In the genomic region with DNA sequence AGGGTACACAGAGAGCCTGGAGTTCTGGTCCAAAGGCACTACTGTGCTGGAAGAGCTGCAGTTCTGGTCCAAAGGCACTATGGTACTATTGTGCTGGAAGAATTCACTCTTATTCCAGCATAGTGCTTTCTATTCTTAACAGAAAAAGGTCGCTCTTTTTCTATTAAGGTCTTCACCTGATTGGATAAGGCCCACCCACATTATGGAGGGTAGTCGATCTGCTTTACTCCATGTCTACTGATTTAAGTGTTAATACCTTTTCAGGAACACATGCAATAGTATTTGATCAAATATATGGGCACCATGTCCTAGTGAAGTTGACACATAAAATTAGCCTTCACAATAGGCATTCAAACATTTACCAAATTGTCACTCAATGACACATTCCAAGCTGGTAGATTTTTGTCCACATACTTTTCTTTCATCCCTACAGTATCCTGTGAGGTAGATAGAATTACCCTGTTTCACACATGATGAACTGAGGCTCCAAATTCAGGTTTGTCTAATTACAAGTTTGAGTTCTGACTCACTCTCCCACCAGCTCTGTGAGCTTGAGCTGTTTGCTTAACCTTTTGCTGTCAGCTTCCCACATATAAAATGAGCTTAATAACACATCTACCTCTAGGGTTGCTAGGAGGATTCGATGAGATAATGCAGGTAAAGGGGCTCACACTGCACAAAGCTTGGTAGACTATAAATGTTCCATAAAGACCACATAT, we compare ENCODE assay signal across 26 cellular contexts.
"Had no signal": no experiment of that assay in that cellular context is flagged by ENCODE, and none has a peak within 500 bp of the region (broad histone marks: within the 10 kb centered on the region; RNA-seq: fewer than 3 reads in every experiment).

No MANE protein-coding gene starts in this region.

- H3K27ac ChIP-seq: esophagus muscularis mucosa, gastroesophageal sphincter, heart left ventricle, neutrophil, parathyroid adenoma, right atrium auricular region, tibial artery had no signal

- FAIRE-seq: endothelial cell of umbilical vein, urothelium cell line had no signal

- H3K4me3 ChIP-seq: esophagus muscularis mucosa, gastroesophageal sphincter, heart left ventricle, lung, right atrium auricular region, tibial artery had no signal

- H2AFZ ChIP-seq: parathyroid adenoma had no signal

- H3K79me2 ChIP-seq: parathyroid adenoma had no signal

- H3K27me3 ChIP-seq: right atrium auricular region had no signal

- DNase-seq: activated CD4-positive, alpha-beta T cell treated with anti-CD3 and anti-CD28 coated beads, Interleukin-2, amount 10 ng/mL, durations not matched to agents 24 days and 14 days; activated CD8-positive, alpha-beta T cell treated with anti-CD3 and anti-CD28 coated beads for 36 hours; activated naive CD4-positive, alpha-beta T cell; activated naive CD8-positive, alpha-beta T cell treated with anti-CD3 and anti-CD28 coated beads for 36 hours; activated T-cell treated with anti-CD3 and anti-CD28 coated beads, Interleukin-2, amount 50 U/mL, for 1 hour; amniotic stem cell; dermis blood vessel endothelial cell; effector memory CD4-positive, alpha-beta T cell; heart left ventricle; left cardiac atrium; stimulated activated CD4-positive, alpha-beta T cell treated with anti-CD3 and anti-CD28 coated beads, Interleukin-12 subunit alpha, Interleukin-12 subunit beta, amount 100 ng/mL, for 4 hours; stimulated activated CD4-positive, alpha-beta T cell treated with anti-CD3 and anti-CD28 coated beads, Interleukin-1b, Interleukin-23, amount 100 ng/mL, for 48 hours; stimulated activated CD8-positive, alpha-beta memory T cell treated with anti-CD3 and anti-CD28 coated beads, Interleukin-4, amount 100 ng/mL, for 48 hours; stimulated activated naive CD8-positive, alpha-beta T cell treated with anti-CD3 and anti-CD28 coated beads, Interleukin-15, Interleukin-2, amounts not matched to agents 100 U/mL and 50 U/mL, for 24 hours; T1000; tibial artery had no signal

- H3K9ac ChIP-seq: parathyroid adenoma had no signal

- H3K4me1 ChIP-seq: esophagus muscularis mucosa, gastroesophageal sphincter, heart left ventricle, parathyroid adenoma, right atrium auricular region, tibial artery had no signal

- H3K36me3 ChIP-seq: esophagus muscularis mucosa, gastroesophageal sphincter, heart left ventricle, neutrophil, right atrium auricular region, tibial artery had no signal

- ATAC-seq: activated CD8-positive, alpha-beta T cell treated with anti-CD3 and anti-CD28 coated beads for 36 hours; activated T-helper 17 cell treated with anti-CD3 and anti-CD28 coated beads, Interleukin-2, amount 50 U/mL, for 72 hours; gastroesophageal sphincter; heart left ventricle; left cardiac atrium; natural killer cell treated with Interleukin-12 subunit alpha and Interleukin-12 subunit beta and Interleukin-15 and Interleukin-18, amount 100 ng/mL, for 72 hours; stimulated activated naive CD8-positive, alpha-beta T cell treated with anti-CD3 and anti-CD28 coated beads, Interleukin-15, Interleukin-2, amounts not matched to agents 100 U/mL and 50 U/mL, for 24 hours had no signal

- H3K9me3 ChIP-seq: esophagus muscularis mucosa, gastroesophageal sphincter, heart left ventricle, neutrophil, right atrium auricular region, tibial artery had no signal
